In genomic region chr3:57983734-57984518, GRCh38 we compare ENCODE assay signal across 1 cellular context.
TF ChIP-seq lines count a peak whose summit lies in the region.

No MANE protein-coding gene starts in this region.

TF ChIP-seq in K562, 482 proteins besides CTCF, POLR2A, EP300 and RAD21 (continued from another document and continues in another):
- TF ChIP-seq ZNF395 (CRISPR knock-in tag; IDR thresholded peaks at IDR 0.05) (no peak), CTBP1 (IDR thresholded peaks at IDR 0.05; ENCODE audit: borderline replicate concordance) (peak; percentile 83; the same call in 1 of the 2 replicates), JUN (IDR thresholded peaks at IDR 0.05; ENCODE audit: borderline replicate concordance, low read depth, low read length) (0 out of 2 replicates have a peak, but pooled peaks have one; percentile 61), JUN (CRISPR knock-in tag; IDR thresholded peaks at IDR 0.05; ENCODE audit: borderline replicate concordance) (no peak), ADNP (tag; IDR thresholded peaks at IDR 0.05) (no peak), YY1 (IDR thresholded peaks at IDR 0.05; ENCODE audit: borderline replicate concordance in 1 of 3, control insufficient read depth in 1 of 3, extremely low read depth in 1 of 3, insufficient read depth in 3 of 3, insufficient read length in 1 of 3, insufficient replicate concordance in 2 of 3, low read depth in 1 of 3, low read length in 2 of 3) (no peak), TRIM28 (IDR thresholded peaks at IDR 0.05) (no peak), U2AF1 (optimal IDR thresholded peaks at IDR 0.05; ENCODE audit: low read depth, low read length) (no peak), FIP1L1 (IDR thresholded peaks at IDR 0.05; ENCODE audit: low read depth, low read length, poor library complexity, severe bottlenecking) (no peak), ZNF512 (tag; IDR thresholded peaks at IDR 0.05) (no peak), MEIS2 (IDR thresholded peaks at IDR 0.05; ENCODE audit: partially characterized antibody) (peak; percentile 70), HNRNPH1 (optimal IDR thresholded peaks at IDR 0.05; ENCODE audit: low read depth, low read length) (no peak), CBX8 (IDR thresholded peaks at IDR 0.05; ENCODE audit: borderline replicate concordance, extremely low read depth, low read depth, low read length, poor library complexity, severe bottlenecking) (no peak), MYC (IDR thresholded peaks at IDR 0.05; ENCODE audit: low read depth, low read length) (no peak), MYC (CRISPR knock-in tag; IDR thresholded peaks at IDR 0.05; ENCODE audit: borderline replicate concordance, low read depth) (no peak), TBL1XR1 (IDR thresholded peaks at IDR 0.05; ENCODE audit: low read length in 2 of 2) (no peak), ZNF277 (CRISPR knock-in tag; IDR thresholded peaks at IDR 0.05; ENCODE audit: borderline replicate concordance) (no peak), GTF2B (IDR thresholded peaks at IDR 0.05; ENCODE audit: extremely low read depth, insufficient read length) (no peak), ZC3H8 (IDR thresholded peaks at IDR 0.05) (no peak), USF2 (CRISPR knock-in tag; IDR thresholded peaks at IDR 0.05) (no peak), SNRNP70 (optimal IDR thresholded peaks at IDR 0.05; ENCODE audit: low read depth, low read length) (no peak), ZNF655 (CRISPR knock-in tag; IDR thresholded peaks at IDR 0.05) (no peak), ZNF609 (CRISPR knock-in tag; IDR thresholded peaks at IDR 0.05; ENCODE audit: borderline replicate concordance) (no peak), ZNF217 (CRISPR knock-in tag; IDR thresholded peaks at IDR 0.05) (no peak), ZNF318 (IDR thresholded peaks at IDR 0.05; ENCODE audit: borderline replicate concordance in 1 of 2, low read depth in 1 of 2) (0 out of 4 replicates have a peak, but pooled peaks of 1 of the 2 experiments have one; percentile 9), MTA3 (IDR thresholded peaks at IDR 0.05; ENCODE audit: borderline replicate concordance) (no peak), ZNF239 (CRISPR knock-in tag; IDR thresholded peaks at IDR 0.05) (no peak), TCFL5 (CRISPR knock-in tag; conservative IDR thresholded peaks at IDR 0.05) (no peak), YBX1 (IDR thresholded peaks at IDR 0.05) (no peak), E2F1 (CRISPR knock-in tag; IDR thresholded peaks at IDR 0.05) (no peak), ZNF668 (CRISPR knock-in tag; IDR thresholded peaks at IDR 0.05) (no peak), BRD4 (IDR thresholded peaks at IDR 0.05) (no peak), RBM22 (IDR thresholded peaks at IDR 0.05; ENCODE audit: low read depth, low read length, poor library complexity, severe bottlenecking) (no peak), XRCC5 (IDR thresholded peaks at IDR 0.05; ENCODE audit: low read depth, low read length) (no peak)
